12 cellular contexts compared by ENCODE assay signal in the genomic region with DNA sequence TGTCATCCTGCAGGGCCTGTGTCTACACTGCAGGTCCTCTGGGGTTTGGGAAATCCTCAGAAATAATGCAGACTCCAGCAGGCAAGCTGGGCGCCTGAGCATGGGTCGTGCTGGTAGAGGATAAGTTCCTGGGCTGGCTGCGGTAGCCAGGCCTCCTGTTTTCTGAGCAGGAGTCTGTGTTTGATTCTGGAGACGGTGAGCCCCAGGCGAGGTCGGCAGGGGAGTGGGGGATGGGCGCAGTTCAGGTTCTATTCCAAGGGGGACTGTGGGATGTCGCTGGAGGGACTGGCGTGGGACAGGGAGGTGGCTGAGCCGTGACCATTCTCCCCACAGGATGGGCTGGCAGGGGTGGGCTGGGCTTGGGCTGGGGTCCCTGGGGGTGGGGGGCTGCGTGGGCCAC.
"Had no signal": no experiment of that assay in that cellular context is flagged by ENCODE, and none has a peak within 500 bp of the region (broad histone marks: within the 10 kb centered on the region; RNA-seq: fewer than 3 reads in every experiment).

No MANE protein-coding gene starts in this region.

- ATAC-seq: activated CD4-positive, CD25-positive, alpha-beta regulatory T cell treated with anti-CD3 and anti-CD28 coated beads, Interleukin-2, amount 50 U/mL, for 24 hours; foreskin keratinocyte; heart left ventricle had no signal

- H3K36me3 ChIP-seq: colonic mucosa had no signal

- H3K9me3 ChIP-seq: colonic mucosa, heart left ventricle, tibial nerve had no signal

- H3K27ac Mint-ChIP-seq: activated CD4-positive, alpha-beta memory T cell treated with anti-CD3 and anti-CD28 coated beads for 36 hours had no signal

- H3K27me3 Mint-ChIP-seq: activated CD4-positive, alpha-beta memory T cell treated with anti-CD3 and anti-CD28 coated beads for 36 hours had no signal

- H3K4me3 Mint-ChIP-seq: activated CD4-positive, alpha-beta memory T cell treated with anti-CD3 and anti-CD28 coated beads for 36 hours had no signal

- H3K4me3 ChIP-seq: colonic mucosa, heart left ventricle, tibial nerve had no signal

- H3K9me3 Mint-ChIP-seq: activated CD4-positive, alpha-beta memory T cell treated with anti-CD3 and anti-CD28 coated beads for 36 hours had no signal

- H3K4me1 ChIP-seq: colonic mucosa, foreskin keratinocyte had no signal

- H3K27ac ChIP-seq: colonic mucosa, foreskin keratinocyte, heart left ventricle, tibial nerve had no signal

- FAIRE-seq: astrocyte, endothelial cell of umbilical vein, small intestine had no signal

- DNase-seq: activated CD4-positive, alpha-beta memory T cell treated with anti-CD3 and anti-CD28 coated beads for 36 hours; activated CD8-positive, alpha-beta memory T cell treated with anti-CD3 and anti-CD28 coated beads, Interleukin-2, amount 50 U/mL, for 4 hours; caudate nucleus; colonic mucosa; foreskin keratinocyte; heart left ventricle; small intestine; T-helper 2 cell had no signal

- H3K27me3 ChIP-seq: colonic mucosa, foreskin keratinocyte, heart left ventricle, tibial nerve had no signal
